ENCODE assay signal across 1 cellular context in the genomic region with DNA sequence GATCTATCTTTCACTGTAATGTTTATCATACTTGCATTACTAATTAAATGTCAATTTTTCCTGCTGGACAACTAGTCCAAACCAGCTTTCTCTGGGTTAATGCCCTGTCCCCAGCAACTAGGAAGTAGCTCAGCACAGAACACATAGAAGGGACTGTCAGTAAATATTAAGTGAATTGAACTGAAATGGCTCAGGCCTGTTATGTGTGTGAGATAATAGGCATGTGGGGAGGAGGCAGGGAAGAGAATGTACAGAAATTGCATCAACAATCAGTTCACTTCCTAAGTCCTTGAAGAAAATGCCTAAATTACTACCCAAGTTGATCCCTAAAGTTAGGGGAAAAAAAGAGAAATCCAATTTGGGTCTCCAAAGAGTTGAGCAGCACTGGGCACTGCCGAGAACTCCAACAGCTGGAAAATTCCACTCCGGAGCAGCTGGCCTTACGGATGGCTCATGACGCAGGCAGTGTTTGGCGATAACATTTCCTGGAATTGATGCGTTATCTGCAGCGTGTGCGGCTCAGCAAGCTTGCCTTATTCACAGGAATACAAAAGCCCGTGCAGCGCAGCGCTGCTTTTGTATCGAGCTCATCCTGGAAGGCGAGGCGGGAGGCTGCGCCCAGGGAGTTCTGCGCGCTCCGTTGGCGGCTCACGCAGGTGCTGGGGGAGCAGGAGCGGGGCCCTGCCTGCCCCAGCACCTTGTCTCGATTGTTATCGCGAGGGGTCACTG.
TF ChIP-seq lines count a peak whose summit lies in the region.

No MANE protein-coding gene starts in this region.

TF ChIP-seq in GM23338, 12 proteins besides CTCF, POLR2A, EP300 and RAD21 (continued from another document):
- TF ChIP-seq, protein P1, sequence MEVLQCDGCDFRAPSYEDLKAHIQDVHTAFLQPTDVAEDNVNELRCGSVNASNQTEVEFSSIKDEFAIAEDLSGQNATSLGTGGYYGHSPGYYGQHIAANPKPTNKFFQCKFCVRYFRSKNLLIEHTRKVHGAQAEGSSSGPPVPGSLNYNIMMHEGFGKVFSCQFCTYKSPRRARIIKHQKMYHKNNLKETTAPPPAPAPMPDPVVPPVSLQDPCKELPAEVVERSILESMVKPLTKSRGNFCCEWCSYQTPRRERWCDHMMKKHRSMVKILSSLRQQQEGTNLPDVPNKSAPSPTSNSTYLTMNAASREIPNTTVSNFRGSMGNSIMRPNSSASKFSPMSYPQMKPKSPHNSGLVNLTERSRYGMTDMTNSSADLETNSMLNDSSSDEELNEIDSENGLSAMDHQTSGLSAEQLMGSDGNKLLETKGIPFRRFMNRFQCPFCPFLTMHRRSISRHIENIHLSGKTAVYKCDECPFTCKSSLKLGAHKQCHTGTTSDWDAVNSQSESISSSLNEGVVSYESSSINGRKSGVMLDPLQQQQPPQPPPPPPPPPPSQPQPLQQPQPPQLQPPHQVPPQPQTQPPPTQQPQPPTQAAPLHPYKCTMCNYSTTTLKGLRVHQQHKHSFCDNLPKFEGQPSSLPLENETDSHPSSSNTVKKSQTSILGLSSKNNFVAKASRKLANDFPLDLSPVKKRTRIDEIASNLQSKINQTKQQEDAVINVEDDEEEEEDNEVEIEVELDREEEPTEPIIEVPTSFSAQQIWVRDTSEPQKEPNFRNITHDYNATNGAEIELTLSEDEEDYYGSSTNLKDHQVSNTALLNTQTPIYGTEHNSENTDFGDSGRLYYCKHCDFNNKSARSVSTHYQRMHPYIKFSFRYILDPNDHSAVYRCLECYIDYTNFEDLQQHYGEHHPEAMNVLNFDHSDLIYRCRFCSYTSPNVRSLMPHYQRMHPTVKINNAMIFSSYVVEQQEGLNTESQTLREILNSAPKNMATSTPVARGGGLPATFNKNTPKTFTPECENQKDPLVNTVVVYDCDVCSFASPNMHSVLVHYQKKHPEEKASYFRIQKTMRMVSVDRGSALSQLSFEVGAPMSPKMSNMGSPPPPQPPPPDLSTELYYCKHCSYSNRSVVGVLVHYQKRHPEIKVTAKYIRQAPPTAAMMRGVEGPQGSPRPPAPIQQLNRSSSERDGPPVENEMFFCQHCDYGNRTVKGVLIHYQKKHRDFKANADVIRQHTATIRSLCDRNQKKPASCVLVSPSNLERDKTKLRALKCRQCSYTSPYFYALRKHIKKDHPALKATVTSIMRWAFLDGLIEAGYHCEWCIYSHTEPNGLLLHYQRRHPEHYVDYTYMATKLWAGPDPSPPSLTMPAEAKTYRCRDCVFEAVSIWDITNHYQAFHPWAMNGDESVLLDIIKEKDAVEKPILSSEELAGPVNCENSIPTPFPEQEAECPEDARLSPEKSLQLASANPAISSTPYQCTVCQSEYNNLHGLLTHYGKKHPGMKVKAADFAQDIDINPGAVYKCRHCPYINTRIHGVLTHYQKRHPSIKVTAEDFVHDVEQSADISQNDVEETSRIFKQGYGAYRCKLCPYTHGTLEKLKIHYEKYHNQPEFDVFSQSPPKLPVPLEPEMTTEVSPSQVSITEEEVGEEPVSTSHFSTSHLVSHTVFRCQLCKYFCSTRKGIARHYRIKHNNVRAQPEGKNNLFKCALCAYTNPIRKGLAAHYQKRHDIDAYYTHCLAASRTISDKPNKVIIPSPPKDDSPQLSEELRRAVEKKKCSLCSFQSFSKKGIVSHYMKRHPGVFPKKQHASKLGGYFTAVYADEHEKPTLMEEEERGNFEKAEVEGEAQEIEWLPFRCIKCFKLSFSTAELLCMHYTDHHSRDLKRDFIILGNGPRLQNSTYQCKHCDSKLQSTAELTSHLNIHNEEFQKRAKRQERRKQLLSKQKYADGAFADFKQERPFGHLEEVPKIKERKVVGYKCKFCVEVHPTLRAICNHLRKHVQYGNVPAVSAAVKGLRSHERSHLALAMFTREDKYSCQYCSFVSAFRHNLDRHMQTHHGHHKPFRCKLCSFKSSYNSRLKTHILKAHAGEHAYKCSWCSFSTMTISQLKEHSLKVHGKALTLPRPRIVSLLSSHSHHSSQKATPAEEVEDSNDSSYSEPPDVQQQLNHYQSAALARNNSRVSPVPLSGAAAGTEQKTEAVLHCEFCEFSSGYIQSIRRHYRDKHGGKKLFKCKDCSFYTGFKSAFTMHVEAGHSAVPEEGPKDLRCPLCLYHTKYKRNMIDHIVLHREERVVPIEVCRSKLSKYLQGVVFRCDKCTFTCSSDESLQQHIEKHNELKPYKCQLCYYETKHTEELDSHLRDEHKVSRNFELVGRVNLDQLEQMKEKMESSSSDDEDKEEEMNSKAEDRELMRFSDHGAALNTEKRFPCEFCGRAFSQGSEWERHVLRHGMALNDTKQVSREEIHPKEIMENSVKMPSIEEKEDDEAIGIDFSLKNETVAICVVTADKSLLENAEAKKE (CRISPR knock-in tag; IDR thresholded peaks at IDR 0.05) = no peak
- TF ChIP-seq ZNF114 (CRISPR knock-in tag; IDR thresholded peaks at IDR 0.05) (no peak), CREB1 (CRISPR knock-in tag; IDR thresholded peaks at IDR 0.05; ENCODE audit: low read depth) (no peak)
